ENCODE assay signal across 9 cellular contexts in genomic region chr9:112705773-112706427, GRCh38. TPM values are rescaled to one million over a fixed set of nuclear protein-coding genes. Genes with fewer than 3 reads are reported as not detected.
DNase-seq lines count a peak whose midpoint lies in the region; ATAC-seq and TF ChIP-seq lines count a peak whose summit lies in the region.
"Had no signal": no experiment of that assay in that cellular context is flagged by ENCODE, and none has a peak within 500 bp of the region (broad histone marks: within the 10 kb centered on the region; RNA-seq: fewer than 3 reads in every experiment).

No MANE protein-coding gene starts in this region.

- POLR2A ChIA-PET in activated CD4-positive, alpha-beta T cell treated with anti-CD3 and anti-CD28 coated beads for 36 hours (lab: Charles Lee), result no interaction called here
- POLR2A ChIA-PET in naive thymus-derived CD8-positive, alpha-beta T cell (lab: Charles Lee), result no interaction called here

- DNase-seq in NCI-H524 (lab: John Stamatoyannopoulos, UW), result peak; percentile 61 to 81
- DNase-seq in NCI-H524 treated with DMSO at 0.1 percent for 48 hours (lab: John Stamatoyannopoulos, UW), result no peak
- DNase-seq in iPS DF 19.7 (ENCODE audit: low read depth, low spot score), result peak; percentile 12
- DNase-seq in tibial artery, result no peak
- no peak for DNase-seq in activated CD4-positive, alpha-beta T cell treated with anti-CD3 and anti-CD28 coated beads for 36 hours
- no peak for DNase-seq in naive thymus-derived CD8-positive, alpha-beta T cell
- DNase-seq in activated CD4-positive, alpha-beta T cell treated with anti-CD3 and anti-CD28 coated beads for 48 hours, result no peak
- DNase-seq: activated T-cell treated with anti-CD3 and anti-CD28 coated beads, Interleukin-2, amount 50 U/mL, for 72 hours had no signal

- CTCF ChIA-PET in activated CD4-positive, alpha-beta T cell treated with anti-CD3 and anti-CD28 coated beads for 36 hours (lab: Charles Lee), result interaction anchor here (0.6 to 1.1 kb wide), 2 partner anchors 9 to 32 kb away, joined by 3 to 6 read pairs; no protein-coding TSS in a partner anchor

- no peak overlapping the region for H3K4me3 Mint-ChIP-seq in activated CD4-positive, alpha-beta T cell treated with anti-CD3 and anti-CD28 coated beads for 36 hours
- no peak overlapping the region for H3K4me3 Mint-ChIP-seq in naive thymus-derived CD8-positive, alpha-beta T cell
- H3K4me3 Mint-ChIP-seq: activated T-cell treated with anti-CD3 and anti-CD28 coated beads, Interleukin-2, amount 50 U/mL, for 72 hours had no signal

- intact Hi-C loops in tibial artery (cut with DNase I; ENCODE audit: low total_unique reads), result loop anchor here (10.0 kb wide), 1 partner anchor 231 kb away; no protein-coding TSS in a partner anchor
- intact Hi-C loops in activated CD4-positive, alpha-beta T cell treated with anti-CD3 and anti-CD28 coated beads for 36 hours (cut with DNase I, micrococcal nuclease), result no loop called here

- no peak overlapping the region for H3K27ac ChIP-seq in tibial artery

- H3K9me3 Mint-ChIP-seq in activated CD4-positive, alpha-beta T cell treated with anti-CD3 and anti-CD28 coated beads for 36 hours (ENCODE audit: low read depth), result no peaks in the 10 kb centered on the region
- no peaks in the 10 kb centered on the region for H3K9me3 Mint-ChIP-seq in naive thymus-derived CD8-positive, alpha-beta T cell
- H3K9me3 Mint-ChIP-seq: activated T-cell treated with anti-CD3 and anti-CD28 coated beads, Interleukin-2, amount 50 U/mL, for 72 hours had no signal

- H3K27me3 ChIP-seq in tibial artery, result no peaks in the 10 kb centered on the region

- H3K27me3 Mint-ChIP-seq in activated CD4-positive, alpha-beta T cell treated with anti-CD3 and anti-CD28 coated beads for 36 hours, result no peaks in the 10 kb centered on the region
- no peaks in the 10 kb centered on the region for H3K27me3 Mint-ChIP-seq in naive thymus-derived CD8-positive, alpha-beta T cell

- no peak for ATAC-seq in activated CD4-positive, alpha-beta T cell treated with anti-CD3 and anti-CD28 coated beads for 36 hours
- no peak for ATAC-seq in naive thymus-derived CD8-positive, alpha-beta T cell
- ATAC-seq: activated T-cell treated with anti-CD3 and anti-CD28 coated beads, Interleukin-2, amount 50 U/mL, for 72 hours had no signal

- H3K36me3 ChIP-seq in tibial artery, result peaks cover 0 to 3% (median 0%) of the 10 kb centered on the region in 3 donors

- 0 out of 2 replicates have a peak, but pooled peaks have one; percentile 13 for TF ChIP-seq CTCF in WI38 (IDR thresholded peaks at IDR 0.05; ENCODE audit: low read depth, low read length)
- TF ChIP-seq CTCF in tibial artery (IDR thresholded peaks at IDR 0.05), result peak; percentile 19 to 31

- no peaks in the 10 kb centered on the region for H3K9me3 ChIP-seq in tibial artery

- H3K4me1 Mint-ChIP-seq in activated CD4-positive, alpha-beta T cell treated with anti-CD3 and anti-CD28 coated beads for 36 hours, result peaks cover 28% of the 10 kb centered on the region
- H3K4me1 Mint-ChIP-seq in naive thymus-derived CD8-positive, alpha-beta T cell, result peaks cover 16 to 41% (median 27%) of the 10 kb centered on the region in 4 donors

- no peaks in the 10 kb centered on the region for H3K4me1 ChIP-seq in tibial artery

- peaks cover 23% of the 10 kb centered on the region for H3K36me3 Mint-ChIP-seq in activated CD4-positive, alpha-beta T cell treated with anti-CD3 and anti-CD28 coated beads for 36 hours (ENCODE audit: low read depth)
- H3K36me3 Mint-ChIP-seq in naive thymus-derived CD8-positive, alpha-beta T cell, result peaks cover 0 to 54% (median 16%) of the 10 kb centered on the region in 3 donors

- H3K27ac Mint-ChIP-seq in activated CD4-positive, alpha-beta T cell treated with anti-CD3 and anti-CD28 coated beads for 36 hours, result no peak overlapping the region
- H3K27ac Mint-ChIP-seq in naive thymus-derived CD8-positive, alpha-beta T cell, result no peak overlapping the region
- H3K27ac Mint-ChIP-seq: activated T-cell treated with anti-CD3 and anti-CD28 coated beads, Interleukin-2, amount 50 U/mL, for 72 hours had no signal

- H3K4me3 ChIP-seq in WI38 (ENCODE audit: low read depth, low read length) (no peak overlapping the region), tibial artery (no peak overlapping the region)

RNA-seq across cellular contexts. Expression of gene INIP, which starts 12.0 kb away (rescaled TPM):
- 10 to 100 TPM; 37.3 to 37.7 TPM for total RNA-seq in activated CD4-positive, alpha-beta T cell treated with anti-CD3 and anti-CD28 coated beads for 36 hours
- 10 to 100 TPM; 25.8 to 26.0 TPM for total RNA-seq in naive thymus-derived CD8-positive, alpha-beta T cell
- 10 to 100 TPM; 26.6 to 38.9 (median 38.5) TPM for polyA plus RNA-seq in naive thymus-derived CD8-positive, alpha-beta T cell

RNA-seq across cellular contexts. Expression of gene SNX30, which starts 44.7 kb away (rescaled TPM):
- total RNA-seq in activated CD4-positive, alpha-beta T cell treated with anti-CD3 and anti-CD28 coated beads for 36 hours, result 1 to 10 TPM; 4.2 to 4.6 TPM
- total RNA-seq in naive thymus-derived CD8-positive, alpha-beta T cell, result 10 to 100 TPM; 10.3 to 10.4 TPM
- 1 to 10 TPM; 1.7 to 3.6 (median 2.2) TPM for polyA plus RNA-seq in naive thymus-derived CD8-positive, alpha-beta T cell

Comparison
In these comparisons a context has a peak if more than half of its experiments do, and no peak if none do; other contexts are left out.
1. DNase-seq: peak in NCI-H524 (2 of 2) and iPS DF 19.7 (single experiment); none in NCI-H524 treated with DMSO at 0.1 percent for 48 hours (single experiment), tibial artery (0 of 2), activated CD4-positive, alpha-beta T cell treated with anti-CD3 and anti-CD28 coated beads for 36 hours (single experiment), naive thymus-derived CD8-positive, alpha-beta T cell (0 of 10) and activated CD4-positive, alpha-beta T cell treated with anti-CD3 and anti-CD28 coated beads for 48 hours (single experiment).